In genomic region chr13:103291693-103292572, GRCh38 we compare ENCODE assay signal across 17 cellular contexts.
DNase-seq lines count a peak whose midpoint lies in the region; ATAC-seq and TF ChIP-seq lines count a peak whose summit lies in the region.
"Had no signal": no experiment of that assay in that cellular context is flagged by ENCODE, and none has a peak within 500 bp of the region (broad histone marks: within the 10 kb centered on the region; RNA-seq: fewer than 3 reads in every experiment).

No MANE protein-coding gene starts in this region.

- peak overlapping the region; percentile 54 for H3K4me3 Mint-ChIP-seq in nephron progenitor cell
- H3K4me3 Mint-ChIP-seq: activated naive CD8-positive, alpha-beta T cell treated with anti-CD3 and anti-CD28 coated beads for 36 hours; activated T-cell treated with anti-CD3 and anti-CD28 coated beads, Interleukin-2, amount 50 U/mL, for 24 hours; central memory CD8-positive, alpha-beta T cell; naive thymus-derived CD4-positive, alpha-beta T cell had no signal

- peak; percentile 50 for ATAC-seq in GM19025 (IDR thresholded peaks at IDR 0.05; ENCODE audit: low read depth, unreplicated experiment)
- ATAC-seq in HG02610 (IDR thresholded peaks at IDR 0.05; ENCODE audit: unreplicated experiment), result peak; percentile 42
- ATAC-seq: foreskin keratinocyte; HepG2; naive thymus-derived CD4-positive, alpha-beta T cell had no signal

- peaks cover 6% of the 10 kb centered on the region for H3K36me3 Mint-ChIP-seq in nephron progenitor cell (ENCODE audit: low read depth)
- H3K36me3 Mint-ChIP-seq: activated naive CD8-positive, alpha-beta T cell treated with anti-CD3 and anti-CD28 coated beads for 36 hours; naive thymus-derived CD4-positive, alpha-beta T cell had no signal

- H3K27me3 Mint-ChIP-seq in nephron progenitor cell (ENCODE audit: low read depth, poor library complexity), result no peaks in the 10 kb centered on the region
- H3K27me3 Mint-ChIP-seq: activated naive CD8-positive, alpha-beta T cell treated with anti-CD3 and anti-CD28 coated beads for 36 hours; activated T-cell treated with anti-CD3 and anti-CD28 coated beads, Interleukin-2, amount 50 U/mL, for 24 hours; central memory CD8-positive, alpha-beta T cell; naive thymus-derived CD4-positive, alpha-beta T cell had no signal

- peaks cover 13% of the 10 kb centered on the region for H3K9me3 Mint-ChIP-seq in nephron progenitor cell

- DNase-seq in NCI-H82 treated with DMSO at 0.1 percent for 48 hours (lab: John Stamatoyannopoulos, UW; ENCODE audit: unreplicated experiment) (peak; percentile 34), nephron progenitor cell (no peak), NOMO-1 treated with dmso at 0.1 percent for 144 hours (lab: John Stamatoyannopoulos, UW; ENCODE audit: unreplicated experiment) (no peak), GDM1 (lab: John Stamatoyannopoulos, UW) (no peak), HT-29 (ENCODE audit: low spot score) (no peak), NCI-H2196 (lab: John Stamatoyannopoulos, UW; ENCODE audit: unreplicated experiment) (no peak)
- DNase-seq: activated CD4-positive, alpha-beta T cell treated with anti-CD3 and anti-CD28 coated beads, Interleukin-2, amount 50 U/mL, for 1 hour; activated naive CD8-positive, alpha-beta T cell treated with anti-CD3 and anti-CD28 coated beads for 36 hours; activated T-cell treated with anti-CD3 and anti-CD28 coated beads, Interleukin-2, amount 50 U/mL, for 24 hours; foreskin keratinocyte; naive thymus-derived CD4-positive, alpha-beta T cell; retina; SJCRH30 had no signal

- H3K4me1 Mint-ChIP-seq in nephron progenitor cell, result peaks cover 62% of the 10 kb centered on the region
- H3K4me1 Mint-ChIP-seq: central memory CD8-positive, alpha-beta T cell had no signal

- TF ChIP-seq CTCF in nephron progenitor cell (IDR thresholded peaks at IDR 0.05), result no peak

- H3K27ac Mint-ChIP-seq in nephron progenitor cell, result peak overlapping the region; percentile 89
- H3K27ac Mint-ChIP-seq: activated naive CD8-positive, alpha-beta T cell treated with anti-CD3 and anti-CD28 coated beads for 36 hours; activated T-cell treated with anti-CD3 and anti-CD28 coated beads, Interleukin-2, amount 50 U/mL, for 24 hours; naive thymus-derived CD4-positive, alpha-beta T cell had no signal
